Comparison of ENCODE assay signal across 22 cellular contexts in genomic region chr1:4463631-4464030, GRCh38.
"Had no signal": no experiment of that assay in that cellular context is flagged by ENCODE, and none has a peak within 500 bp of the region (broad histone marks: within the 10 kb centered on the region; RNA-seq: fewer than 3 reads in every experiment).

No MANE protein-coding gene starts in this region.

- H3K4me1 Mint-ChIP-seq: IgD-negative memory B cell had no signal

- H3K27ac ChIP-seq: HL-60, KMS-11, SJCRH30 had no signal

- DNase-seq: Kasumi-1, MM.1S, NCI-H1092 treated with DMSO at 0.1 percent for 48 hours, NCI-H1436, NCI-H187, NCI-H2029, NCI-H2081 treated with DMSO at 0.1 percent for 48 hours, NCI-H2171, NCI-H226, NCI-H446, NCI-H510A, NCI-H524 treated with DMSO at 0.1 percent for 48 hours, NCI-H69, NCI-H774, RPMI8226, SHP77 treated with DMSO at 0.1 percent for 48 hours, SJCRH30 had no signal

- H3K36me3 ChIP-seq: SJCRH30 had no signal

- H3K27ac Mint-ChIP-seq: IgD-negative memory B cell had no signal

- H3K9me3 ChIP-seq: SJCRH30 had no signal

- H3K27me3 Mint-ChIP-seq: IgD-negative memory B cell had no signal

- H3K4me3 ChIP-seq: K562, SJCRH30 had no signal

- H3K4me1 ChIP-seq: SJCRH30 had no signal

- H3K36me3 Mint-ChIP-seq: IgD-negative memory B cell had no signal

- ATAC-seq: K562, SK-N-SH treated with all-trans-retinoic acid at 6 μM for 48 hours had no signal

- H3K4me3 Mint-ChIP-seq: IgD-negative memory B cell had no signal
